In the genomic region with DNA sequence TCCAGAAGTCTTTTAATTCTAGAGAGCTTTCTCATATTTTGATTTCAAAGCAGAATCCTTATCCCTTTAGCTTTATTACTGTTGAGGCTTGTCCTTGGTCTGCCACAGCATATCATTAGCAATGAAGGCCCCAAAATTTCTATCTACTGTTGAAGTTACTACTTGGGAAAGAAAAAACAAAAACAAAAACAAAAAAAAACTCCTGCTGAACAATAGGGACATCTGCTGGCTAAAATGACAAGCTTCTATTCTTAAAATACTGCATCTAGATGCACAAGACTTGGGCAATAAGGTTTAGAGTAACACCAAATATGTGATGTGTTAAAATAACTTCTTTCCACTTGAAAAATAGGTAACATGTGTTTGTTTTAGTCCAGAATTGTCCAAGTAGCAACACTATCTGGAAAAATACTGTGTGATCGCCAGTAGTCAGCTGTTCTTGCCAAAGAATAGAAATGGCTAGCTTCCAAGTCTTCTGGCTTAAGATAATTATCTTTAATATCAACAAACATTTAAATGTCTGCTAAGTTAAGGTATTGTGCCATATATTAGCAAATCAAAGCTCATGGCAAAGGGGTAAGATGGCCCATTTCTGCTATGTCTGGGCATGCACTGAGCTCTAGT, we compare ENCODE assay signal across 3 cellular contexts.
TF ChIP-seq lines count a peak whose summit lies in the region.

No MANE protein-coding gene starts in this region.

TF ChIP-seq in SK-N-SH, 30 proteins besides CTCF, POLR2A, EP300 and RAD21:
- TF ChIP-seq RCOR1 (IDR thresholded peaks at IDR 0.05; ENCODE audit: low read length) (no peak), FOXM1 (IDR thresholded peaks at IDR 0.05; ENCODE audit: low read depth) (no peak), SMC3 (IDR thresholded peaks at IDR 0.05; ENCODE audit: low read depth, low read length) (peak; percentile 81)
TF ChIP-seq in SK-N-SH: peak in this region for 1.

TF ChIP-seq in SK-N-SH treated with all-trans-retinoic acid at 6 μM for 48 hours, 23 proteins besides CTCF, POLR2A, EP300 and RAD21:
- TF ChIP-seq CSDC2 (CRISPR knock-in tag; IDR thresholded peaks at IDR 0.05) = no peak
- TF ChIP-seq, protein P1, sequence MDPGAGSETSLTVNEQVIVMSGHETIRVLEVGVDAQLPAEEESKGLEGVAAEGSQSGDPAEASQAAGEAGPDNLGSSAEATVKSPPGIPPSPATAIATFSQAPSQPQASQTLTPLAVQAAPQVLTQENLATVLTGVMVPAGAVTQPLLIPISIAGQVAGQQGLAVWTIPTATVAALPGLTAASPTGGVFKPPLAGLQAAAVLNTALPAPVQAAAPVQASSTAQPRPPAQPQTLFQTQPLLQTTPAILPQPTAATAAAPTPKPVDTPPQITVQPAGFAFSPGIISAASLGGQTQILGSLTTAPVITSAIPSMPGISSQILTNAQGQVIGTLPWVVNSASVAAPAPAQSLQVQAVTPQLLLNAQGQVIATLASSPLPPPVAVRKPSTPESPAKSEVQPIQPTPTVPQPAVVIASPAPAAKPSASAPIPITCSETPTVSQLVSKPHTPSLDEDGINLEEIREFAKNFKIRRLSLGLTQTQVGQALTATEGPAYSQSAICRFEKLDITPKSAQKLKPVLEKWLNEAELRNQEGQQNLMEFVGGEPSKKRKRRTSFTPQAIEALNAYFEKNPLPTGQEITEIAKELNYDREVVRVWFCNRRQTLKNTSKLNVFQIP (CRISPR knock-in tag; IDR thresholded peaks at IDR 0.05; ENCODE audit: borderline replicate concordance, low read depth) = no peak
- TF ChIP-seq RARB (CRISPR knock-in tag; IDR thresholded peaks at IDR 0.05) = no peak
- no peak for TF ChIP-seq PPARA (CRISPR knock-in tag; IDR thresholded peaks at IDR 0.05; ENCODE audit: borderline replicate concordance)
- TF ChIP-seq BACH2 (CRISPR knock-in tag; IDR thresholded peaks at IDR 0.05; ENCODE audit: borderline replicate concordance) = no peak
- no peak for TF ChIP-seq GLIS3 (CRISPR knock-in tag; IDR thresholded peaks at IDR 0.05)

TF ChIP-seq in H1, 55 proteins besides CTCF, POLR2A, EP300 and RAD21:
- TF ChIP-seq, protein P2, sequence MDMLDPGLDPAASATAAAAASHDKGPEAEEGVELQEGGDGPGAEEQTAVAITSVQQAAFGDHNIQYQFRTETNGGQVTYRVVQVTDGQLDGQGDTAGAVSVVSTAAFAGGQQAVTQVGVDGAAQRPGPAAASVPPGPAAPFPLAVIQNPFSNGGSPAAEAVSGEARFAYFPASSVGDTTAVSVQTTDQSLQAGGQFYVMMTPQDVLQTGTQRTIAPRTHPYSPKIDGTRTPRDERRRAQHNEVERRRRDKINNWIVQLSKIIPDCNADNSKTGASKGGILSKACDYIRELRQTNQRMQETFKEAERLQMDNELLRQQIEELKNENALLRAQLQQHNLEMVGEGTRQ (IDR thresholded peaks at IDR 0.05; ENCODE audit: low read length) = no peak
- TF ChIP-seq CEBPB (IDR thresholded peaks at IDR 0.05; ENCODE audit: low read depth, low read length) (peak; percentile 40; the same call in 1 of the 2 replicates), TEAD4 (IDR thresholded peaks at IDR 0.05; ENCODE audit: low read depth, low read length) (no peak)
TF ChIP-seq in H1: peak in this region for 1.
